Comparison of ENCODE assay signal across 11 cellular contexts in genomic region chr10:230758-231157, GRCh38.
DNase-seq lines count a peak whose midpoint lies in the region; ATAC-seq and TF ChIP-seq lines count a peak whose summit lies in the region.
"Had no signal": no experiment of that assay in that cellular context is flagged by ENCODE, and none has a peak within 500 bp of the region (broad histone marks: within the 10 kb centered on the region; RNA-seq: fewer than 3 reads in every experiment).

No MANE protein-coding gene starts in this region.

- H3K9me3 Mint-ChIP-seq in CD14-positive monocyte = no peaks in the 10 kb centered on the region
- no peaks in the 10 kb centered on the region for H3K9me3 Mint-ChIP-seq in stimulated activated naive B cell treated with anti-CD40 and anti-IgM and Interleukin-4, amounts not matched to agents 10 μg/mL and 1 μg/mL and 100 μg/mL, for 72 hours

- peaks cover 4 to 12% of the 10 kb centered on the region in 2 donors for H3K36me3 Mint-ChIP-seq in CD14-positive monocyte
- H3K36me3 Mint-ChIP-seq in stimulated activated naive B cell treated with anti-CD40 and anti-IgM and Interleukin-4, amounts not matched to agents 10 μg/mL and 1 μg/mL and 100 μg/mL, for 72 hours = peaks cover 0 to 5% of the 10 kb centered on the region in 2 donors

- H3K4me3 ChIP-seq in HFF-Myc (replicated peaks; ENCODE audit: low read depth, low read length) (no peak overlapping the region), WI38 (ENCODE audit: low read depth, low read length) (no peak overlapping the region)
- H3K4me3 ChIP-seq: HAP-1, tibial nerve had no signal

- H3K27me3 Mint-ChIP-seq in CD14-positive monocyte (ENCODE audit: low read depth in 3 of 3) = no peaks in the 10 kb centered on the region
- no peaks in the 10 kb centered on the region for H3K27me3 Mint-ChIP-seq in stimulated activated naive B cell treated with anti-CD40 and anti-IgM and Interleukin-4, amounts not matched to agents 10 μg/mL and 1 μg/mL and 100 μg/mL, for 72 hours

- no peaks in the 10 kb centered on the region for H3K4me1 Mint-ChIP-seq in CD14-positive monocyte
- H3K4me1 Mint-ChIP-seq in stimulated activated naive B cell treated with anti-CD40 and anti-IgM and Interleukin-4, amounts not matched to agents 10 μg/mL and 1 μg/mL and 100 μg/mL, for 72 hours = peaks cover 0 to 2% of the 10 kb centered on the region in 2 donors

- no peak overlapping the region for H3K4me3 Mint-ChIP-seq in CD14-positive monocyte
- H3K4me3 Mint-ChIP-seq in stimulated activated naive B cell treated with anti-CD40 and anti-IgM and Interleukin-4, amounts not matched to agents 10 μg/mL and 1 μg/mL and 100 μg/mL, for 72 hours = no peak overlapping the region

- DNase-seq in CD14-positive monocyte (ENCODE audit: low spot score) = no peak
- DNase-seq in HFF-Myc (ENCODE audit: extremely low read depth, low read depth) = no peak
- DNase-seq in kidney tubule cell (ENCODE audit: low spot score) = peak; percentile 1
- DNase-seq in stimulated activated CD4-positive, alpha-beta T cell treated with anti-CD3 and anti-CD28 coated beads, Interleukin-15, amount 100 ng/mL, for 24 hours = no peak
- DNase-seq in stimulated activated naive B cell treated with anti-CD40 and anti-IgM and Interleukin-4, amounts not matched to agents 10 μg/mL and 1 μg/mL and 100 μg/mL, for 72 hours = no peak
- no peak for DNase-seq in midbrain (lab: John Stamatoyannopoulos, UW)
- DNase-seq: activated T-cell treated with anti-CD3 and anti-CD28 coated beads, Interleukin-2, amount 50 U/mL, for 48 hours had no signal

- TF ChIP-seq CTCF in CD14-positive monocyte (IDR thresholded peaks at IDR 0.05) (peak; percentile 26), HFF-Myc (IDR thresholded peaks at IDR 0.05; ENCODE audit: low read depth, low read length, missing control alignments) (peak; percentile 45), WI38 (IDR thresholded peaks at IDR 0.05; ENCODE audit: low read depth, low read length) (peak; percentile 45)

- H3K27ac Mint-ChIP-seq in CD14-positive monocyte = no peak overlapping the region
- H3K27ac Mint-ChIP-seq in stimulated activated naive B cell treated with anti-CD40 and anti-IgM and Interleukin-4, amounts not matched to agents 10 μg/mL and 1 μg/mL and 100 μg/mL, for 72 hours = no peak overlapping the region

- intact Hi-C loops in CD14-positive monocyte (cut with micrococcal nuclease) = no loop called here

- ATAC-seq in stimulated activated naive B cell treated with anti-CD40 and anti-IgM and Interleukin-4, amounts not matched to agents 10 μg/mL and 1 μg/mL and 100 μg/mL, for 72 hours (replicated peaks) = no peak
- no peak for ATAC-seq in GM21381 (IDR thresholded peaks at IDR 0.05; ENCODE audit: unreplicated experiment)
